13 cellular contexts compared by ENCODE assay signal in the genomic region with DNA sequence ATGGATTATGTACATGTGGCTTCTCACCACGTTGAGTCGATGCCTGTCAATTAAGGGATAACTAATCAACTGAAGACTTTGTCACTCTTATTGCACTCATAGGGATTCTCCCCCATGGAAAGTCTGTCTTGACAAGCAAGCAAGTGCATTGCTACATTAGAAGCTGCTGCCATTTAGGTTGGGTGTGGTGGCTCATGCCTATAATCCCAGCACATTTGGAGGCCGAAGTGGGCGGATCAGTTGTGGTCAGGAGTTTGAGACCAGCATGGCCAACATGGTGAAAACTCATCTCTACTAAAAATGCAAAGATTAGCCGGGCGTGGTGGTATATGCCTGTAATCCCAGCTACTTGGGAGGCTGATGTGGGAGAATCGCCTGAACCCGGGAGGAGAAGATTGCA. TPM values are rescaled to one million over a fixed set of nuclear protein-coding genes. Genes with fewer than 3 reads are reported as not detected.
DNase-seq lines count a peak whose midpoint lies in the region; ATAC-seq, FAIRE-seq and TF ChIP-seq lines count a peak whose summit lies in the region.
"Had no signal": no experiment of that assay in that cellular context is flagged by ENCODE, and none has a peak within 500 bp of the region (broad histone marks: within the 10 kb centered on the region; RNA-seq: fewer than 3 reads in every experiment).

No MANE protein-coding gene starts in this region.

- H3K4me1 ChIP-seq in Karpas-422 (ENCODE audit: low read length), result peaks cover 27% of the 10 kb centered on the region
- H3K4me1 ChIP-seq in colonic mucosa, result peaks cover 3% of the 10 kb centered on the region
- H3K4me1 ChIP-seq in neural progenitor cell, result peaks cover 19% of the 10 kb centered on the region
- H3K4me1 ChIP-seq in foreskin keratinocyte, result peaks cover 8% of the 10 kb centered on the region

- H3K27ac ChIP-seq in Karpas-422 (ENCODE audit: low read length) (peak overlapping the region; percentile 86; the same call in 1 of the 2 replicates), colonic mucosa (peak overlapping the region; percentile 97), neural progenitor cell (no peak overlapping the region), foreskin keratinocyte (no peak overlapping the region)

- TF ChIP-seq CTCF in CD14-positive monocyte (IDR thresholded peaks at IDR 0.05) (no peak), colonic mucosa (IDR thresholded peaks at IDR 0.05) (no peak), neural progenitor cell (IDR thresholded peaks at IDR 0.05) (no peak), foreskin keratinocyte (conservative IDR thresholded peaks at IDR 0.05) (no peak)

- intact Hi-C loops in CD14-positive monocyte (cut with micrococcal nuclease), result no loop called here
- intact Hi-C loops in colonic mucosa (cut with DNase I), result no loop called here

- H3K9ac ChIP-seq in Karpas-422 (ENCODE audit: low read length), result peak overlapping the region; percentile 54
- H3K9ac ChIP-seq in colonic mucosa (ENCODE audit: low read depth in 2 of 2, low read length in 2 of 2), result peak overlapping the region in 1 of 2 donors; percentile 51
- no peak overlapping the region for H3K9ac ChIP-seq in neural progenitor cell

- DNase-seq in CD14-positive monocyte (ENCODE audit: low spot score) (no peak), Karpas-422 (no peak), colonic mucosa (no peak), neural progenitor cell (ENCODE audit: low spot score) (no peak), kidney tubule cell (ENCODE audit: low spot score) (no peak), T-helper 9 cell (no peak), foreskin keratinocyte (no peak), frontal cortex (ENCODE audit: low spot score in 2 of 2) (no peak)
- DNase-seq: amniotic stem cell, DND-41, GOT3, NCI-H69 had no signal

- no peaks in the 10 kb centered on the region for H3K36me3 Mint-ChIP-seq in CD14-positive monocyte
- H3K36me3 Mint-ChIP-seq in neural progenitor cell, result no peaks in the 10 kb centered on the region

- H2AFZ ChIP-seq in Karpas-422 (ENCODE audit: low read length) (no peak overlapping the region), neural progenitor cell (replicated peaks) (no peak overlapping the region)

- no peak for ATAC-seq in foreskin keratinocyte

- H3K9me3 ChIP-seq in Karpas-422 (ENCODE audit: low read length) (no peaks in the 10 kb centered on the region), colonic mucosa (no peaks in the 10 kb centered on the region), neural progenitor cell (ENCODE audit: low read depth) (no peaks in the 10 kb centered on the region)

- H4K20me1 ChIP-seq in Karpas-422 (ENCODE audit: insufficient read depth, low read depth, low read length) (no peaks in the 10 kb centered on the region), neural progenitor cell (ENCODE audit: low read depth) (no peaks in the 10 kb centered on the region)

- peaks cover 44% of the 10 kb centered on the region for H3F3A ChIP-seq in neural progenitor cell (ENCODE audit: low read depth)

- H3K4me3 ChIP-seq in Karpas-422 (ENCODE audit: low read length), result peak overlapping the region; percentile 51; the same call in 1 of the 2 replicates
- peak overlapping the region; percentile 53 for H3K4me3 ChIP-seq in colonic mucosa
- H3K4me3 ChIP-seq in neural progenitor cell, result no peak overlapping the region

- H3K4me3 Mint-ChIP-seq in CD14-positive monocyte, result peak overlapping the region; percentile 64 to 75
- H3K4me3 Mint-ChIP-seq in neural progenitor cell, result peak overlapping the region; percentile 79

- H3K27me3 ChIP-seq in Karpas-422 (ENCODE audit: low read length) (no peaks in the 10 kb centered on the region), colonic mucosa (no peaks in the 10 kb centered on the region), neural progenitor cell (no peaks in the 10 kb centered on the region), foreskin keratinocyte (no peaks in the 10 kb centered on the region)

- peaks cover 0 to 2% (median 0%) of the 10 kb centered on the region in 3 donors for H3K27me3 Mint-ChIP-seq in CD14-positive monocyte (ENCODE audit: low read depth in 3 of 3)
- peaks cover 5% of the 10 kb centered on the region for H3K27me3 Mint-ChIP-seq in neural progenitor cell (ENCODE audit: insufficient read depth, low read depth)

- H3K4me1 Mint-ChIP-seq in CD14-positive monocyte, result peaks cover 26% of the 10 kb centered on the region
- peaks cover 28% of the 10 kb centered on the region for H3K4me1 Mint-ChIP-seq in neural progenitor cell

- H3K9me3 Mint-ChIP-seq in CD14-positive monocyte, result no peaks in the 10 kb centered on the region
- no peaks in the 10 kb centered on the region for H3K9me3 Mint-ChIP-seq in neural progenitor cell

- H3K27ac Mint-ChIP-seq in CD14-positive monocyte, result peak overlapping the region in 6 of 7 donors; percentile 60 to 88 (median 78)
- H3K27ac Mint-ChIP-seq in neural progenitor cell, result no peak overlapping the region

- no peak for FAIRE-seq in frontal cortex (lab: Jason Lieb, UNC)
- FAIRE-seq: TTC549 had no signal

- H3K36me3 ChIP-seq in Karpas-422 (ENCODE audit: insufficient read depth, low read length) (no peaks in the 10 kb centered on the region), colonic mucosa (no peaks in the 10 kb centered on the region), neural progenitor cell (no peaks in the 10 kb centered on the region)

- peak overlapping the region; percentile 75 for H3K4me2 ChIP-seq in Karpas-422 (ENCODE audit: low read depth, low read length, poor library complexity, severe bottlenecking)
- H3K4me2 ChIP-seq in neural progenitor cell, result no peak overlapping the region

- H3K9me2 ChIP-seq in Karpas-422 (replicated peaks; ENCODE audit: insufficient read depth, low read length), result no peaks in the 10 kb centered on the region

- H3K79me2 ChIP-seq in Karpas-422 (ENCODE audit: low read length) (peaks cover 5% of the 10 kb centered on the region; the same call in 1 of the 2 replicates), neural progenitor cell (ENCODE audit: low read depth) (peaks cover 6% of the 10 kb centered on the region)

RNA-seq across cellular contexts. Expression of gene ZNF846, which starts 18.3 kb away (rescaled TPM):
- polyA plus RNA-seq in CD14-positive monocyte, result 1 to 10 TPM; 2.5 to 6.5 TPM
- 7.3 and 10.4 TPM in 2 replicates for total RNA-seq in Karpas-422 (2014; rRNA removed; shearing (Covaris generic); ENCODE audit: low replicate concordance)
- 10 to 100 TPM in 1 of 2 donors, 1 to 10 TPM in 1; 9.2 to 10.5 TPM for total RNA-seq in colonic mucosa
- 13.1 and 18.0 TPM in 2 replicates for total RNA-seq in neural progenitor cell (ENCODE audit: low replicate concordance)
- 4.0 and 5.4 TPM in 2 replicates for total RNA-seq in foreskin keratinocyte
- 2.1 and 2.2 TPM in 2 replicates for polyA plus RNA-seq in foreskin keratinocyte
- total RNA-seq in frontal cortex, result 17.1 TPM

RNA-seq across cellular contexts. Expression of gene FBXL12, which starts 32.1 kb away (rescaled TPM):
- polyA plus RNA-seq in CD14-positive monocyte (1 to 10 TPM; 6.6 to 8.1 TPM), foreskin keratinocyte (16.9 TPM in 2 replicates)
- 31.5 and 40.7 TPM in 2 replicates for total RNA-seq in Karpas-422 (2014; rRNA removed; shearing (Covaris generic); ENCODE audit: low replicate concordance)
- total RNA-seq in colonic mucosa (10 to 100 TPM; 30.5 to 30.7 TPM), neural progenitor cell (ENCODE audit: low replicate concordance) (9.9 and 27.3 TPM in 2 replicates), foreskin keratinocyte (16.6 and 18.1 TPM in 2 replicates), frontal cortex (6.5 TPM)

RNA-seq across cellular contexts. Expression of gene UBL5, which starts 40.9 kb away (rescaled TPM):
- polyA plus RNA-seq in CD14-positive monocyte (100 to 1,000 TPM; 728 to 783 TPM), foreskin keratinocyte (708 and 777 TPM in 2 replicates)
- 303 and 490 TPM in 2 replicates for total RNA-seq in Karpas-422 (2014; rRNA removed; shearing (Covaris generic); ENCODE audit: low replicate concordance)
- total RNA-seq in colonic mucosa (100 to 1,000 TPM; 316 to 384 TPM), neural progenitor cell (ENCODE audit: low replicate concordance) (628 and 652 TPM in 2 replicates), foreskin keratinocyte (412 TPM in 2 replicates), frontal cortex (97.4 TPM)

RNA-seq across cellular contexts. Expression of gene PIN1, which starts 48.3 kb away (rescaled TPM):
- polyA plus RNA-seq in CD14-positive monocyte, result 10 to 100 TPM; 68.3 to 79.8 TPM
- 56.9 and 119 TPM in 2 replicates for total RNA-seq in Karpas-422 (2014; rRNA removed; shearing (Covaris generic); ENCODE audit: low replicate concordance)
- total RNA-seq in colonic mucosa, result 10 to 100 TPM; 47.9 to 88.3 TPM
- total RNA-seq in neural progenitor cell (ENCODE audit: low replicate concordance), result 43.4 and 141 TPM in 2 replicates
- 81.7 and 89.0 TPM in 2 replicates for total RNA-seq in foreskin keratinocyte
- polyA plus RNA-seq in foreskin keratinocyte, result 130 and 131 TPM in 2 replicates
- total RNA-seq in frontal cortex, result 67.3 TPM

Comparison
In these comparisons a context has a peak if more than half of its experiments do, and no peak if none do; other contexts are left out.
1. H3K27ac ChIP-seq: peak in Karpas-422 (single experiment) and colonic mucosa (single experiment); none in neural progenitor cell (single experiment) and foreskin keratinocyte (single experiment).